Comparison of ENCODE assay signal across 29 cellular contexts in the genomic region with DNA sequence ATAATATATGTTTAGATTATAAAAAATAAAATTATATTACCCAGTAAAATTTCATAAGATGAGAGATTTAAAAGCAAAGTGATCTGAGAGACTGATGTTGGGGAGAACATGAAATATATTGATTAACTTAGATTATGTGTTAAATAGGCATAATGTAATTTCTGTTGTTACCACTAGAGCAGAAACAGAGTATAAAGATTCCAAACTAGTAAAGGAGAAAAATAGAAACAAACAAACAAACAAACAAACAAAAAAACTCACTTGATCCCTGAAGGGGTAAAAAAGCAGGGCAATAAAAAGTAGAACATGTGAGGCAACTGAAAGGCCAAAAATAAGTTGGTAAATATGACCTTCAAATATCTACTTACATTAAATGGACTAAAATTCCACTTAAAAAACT.
DNase-seq lines count a peak whose midpoint lies in the region; ATAC-seq and TF ChIP-seq lines count a peak whose summit lies in the region.
"Had no signal": no experiment of that assay in that cellular context is flagged by ENCODE, and none has a peak within 500 bp of the region (broad histone marks: within the 10 kb centered on the region; RNA-seq: fewer than 3 reads in every experiment).

No MANE protein-coding gene starts in this region.

- H3K4me2 ChIP-seq in osteoblast (ENCODE audit: insufficient read depth, low read length), result no peak overlapping the region
- H3K4me2 ChIP-seq: BLaER1, PC-9 had no signal

- no peaks in the 10 kb centered on the region for H3K4me1 Mint-ChIP-seq in endothelial cell (ENCODE audit: unreplicated experiment)
- H3K4me1 Mint-ChIP-seq: CD4-positive, alpha-beta memory T cell; T-helper 17 cell had no signal

- peaks cover 21% of the 10 kb centered on the region for H3K4me1 ChIP-seq in BE2C
- H3K4me1 ChIP-seq in osteoblast (ENCODE audit: insufficient read depth, low read length), result no peaks in the 10 kb centered on the region
- H3K4me1 ChIP-seq: BLaER1 had no signal

- DNase-seq in BE2C (no peak), endothelial cell (ENCODE audit: low spot score) (no peak), osteoblast (ENCODE audit: insufficient read length, low spot score, missing footprints) (peak; percentile 21), hippocampal formation (lab: John Stamatoyannopoulos, UW) (no peak), AG20443 (ENCODE audit: low spot score) (no peak)
- no peak for DNase-seq in stimulated activated CD4-positive, alpha-beta T cell treated with anti-CD3 and anti-CD28 coated beads, Interleukin-15, amount 100 ng/mL, for 24 hours
- DNase-seq: ACHN; Caco-2; CD4-positive, alpha-beta memory T cell; DMS79 treated with DMSO at 0.1 percent for 48 hours; GF-D8; Karpas-422; MV-4-11; NCI-H1105; NCI-H1436 treated with DMSO at 0.1 percent for 48 hours; NCI-H1930; NCI-H446; NCI-H526; NCI-H82; NK-92 treated with Interleukin-12 subunit alpha and Interleukin-12 subunit beta, amount 100 ng/mL, for 24 hours; PC-9; Right ventricle myocardium superior; SW 1271; T-helper 17 cell had no signal

- no peak overlapping the region for H3K4me3 ChIP-seq in BE2C (ENCODE audit: low read depth, low read length)
- H3K4me3 ChIP-seq in osteoblast (ENCODE audit: insufficient read depth, low read length), result no peak overlapping the region
- H3K4me3 ChIP-seq: BLaER1, PC-9 had no signal

- ATAC-seq in HG03342 (IDR thresholded peaks at IDR 0.05; ENCODE audit: unreplicated experiment), result no peak
- ATAC-seq: HCT116, HepG2, T-helper 17 cell had no signal

- H3K9me3 ChIP-seq in BE2C (no peaks in the 10 kb centered on the region), osteoblast (ENCODE audit: low read depth, low read length) (no peaks in the 10 kb centered on the region)
- H3K9me3 ChIP-seq: BLaER1 had no signal

- H3K27me3 Mint-ChIP-seq in endothelial cell (ENCODE audit: unreplicated experiment), result no peaks in the 10 kb centered on the region
- H3K27me3 Mint-ChIP-seq: CD4-positive, alpha-beta memory T cell; T-helper 17 cell had no signal

- TF ChIP-seq CTCF in BE2C (IDR thresholded peaks at IDR 0.05; ENCODE audit: low read depth, low read length) (peak; percentile 12; the same call in 1 of the 2 replicates), LNCAP (IDR thresholded peaks at IDR 0.05) (peak; percentile 23; the same call in 1 of the 2 replicates), endothelial cell (IDR thresholded peaks at IDR 0.05; ENCODE audit: unreplicated experiment) (peak; percentile 38), osteoblast (IDR thresholded peaks at IDR 0.05; ENCODE audit: extremely low read depth, low read depth, low read length) (no peak)

- H3K36me3 ChIP-seq in BE2C (no peaks in the 10 kb centered on the region), osteoblast (ENCODE audit: insufficient read depth, low read length) (no peaks in the 10 kb centered on the region)
- H3K36me3 ChIP-seq: BLaER1 had no signal

- H3K9me3 Mint-ChIP-seq in endothelial cell (ENCODE audit: unreplicated experiment), result no peaks in the 10 kb centered on the region

- no peak overlapping the region for H2AFZ ChIP-seq in osteoblast (ENCODE audit: low read length)
- H2AFZ ChIP-seq: PC-9 had no signal

- H3K27ac ChIP-seq in osteoblast (ENCODE audit: low read depth, low read length), result no peak overlapping the region
- H3K27ac ChIP-seq: BLaER1, PC-9 had no signal

- H4K20me1 ChIP-seq in osteoblast (ENCODE audit: insufficient read depth, low read length), result no peaks in the 10 kb centered on the region
- H4K20me1 ChIP-seq: BLaER1 had no signal

- no peak overlapping the region for H3K4me3 Mint-ChIP-seq in endothelial cell (ENCODE audit: unreplicated experiment)
- H3K4me3 Mint-ChIP-seq: CD4-positive, alpha-beta memory T cell; T-helper 17 cell had no signal

- H3K27me3 ChIP-seq in BE2C (no peaks in the 10 kb centered on the region), osteoblast (ENCODE audit: insufficient read depth, low read length) (no peaks in the 10 kb centered on the region)
- H3K27me3 ChIP-seq: BLaER1 had no signal

- no peak overlapping the region for H3K27ac Mint-ChIP-seq in endothelial cell (ENCODE audit: unreplicated experiment)
- H3K27ac Mint-ChIP-seq: CD4-positive, alpha-beta memory T cell; T-helper 17 cell had no signal

- H3K36me3 Mint-ChIP-seq in endothelial cell (ENCODE audit: low read depth, unreplicated experiment), result peaks cover 5% of the 10 kb centered on the region
- H3K36me3 Mint-ChIP-seq: CD4-positive, alpha-beta memory T cell had no signal

- H3K79me2 ChIP-seq in osteoblast (ENCODE audit: insufficient read depth, low read length), result no peaks in the 10 kb centered on the region
